In genomic region chr15:65642588-65642987, GRCh38 we compare ENCODE assay signal across 14 cellular contexts.
"Had no signal": no experiment of that assay in that cellular context is flagged by ENCODE, and none has a peak within 500 bp of the region (broad histone marks: within the 10 kb centered on the region; RNA-seq: fewer than 3 reads in every experiment).

No MANE protein-coding gene starts in this region.

- H3K36me3 ChIP-seq: left ventricle myocardium inferior, right atrium auricular region had no signal

- H3K4me3 ChIP-seq: dorsolateral prefrontal cortex, hepatocyte, left ventricle myocardium inferior, right atrium auricular region, suprapubic skin had no signal

- DNase-seq: activated CD4-positive, alpha-beta T cell treated with anti-CD3 and anti-CD28 coated beads, Interleukin-2, amount 50 U/mL, for 1 hour; activated naive CD4-positive, alpha-beta T cell treated with Interleukin-2 at 50 U/mL for 16 hours; anterior cingulate cortex; dorsolateral prefrontal cortex; endodermal cell; islet precursor cell; left ventricle myocardium inferior; natural killer cell; nucleus accumbens; stimulated activated CD4-positive, alpha-beta T cell treated with anti-CD3 and anti-CD28 coated beads, Interleukin-15, amount 100 ng/mL, for 24 hours; stimulated activated CD4-positive, alpha-beta T cell treated with anti-CD3 and anti-CD28 coated beads, Interleukin-4, amount 100 ng/mL, for 24 hours had no signal

- H3K4me2 ChIP-seq: hepatocyte had no signal

- H3K27ac ChIP-seq: hepatocyte, left ventricle myocardium inferior, right atrium auricular region, suprapubic skin had no signal

- H3K27me3 ChIP-seq: dorsolateral prefrontal cortex, hepatocyte, right atrium auricular region, suprapubic skin had no signal

- H3K9me3 ChIP-seq: left ventricle myocardium inferior, right atrium auricular region, suprapubic skin had no signal

- H2AFZ ChIP-seq: hepatocyte had no signal
